Comparison of ENCODE assay signal across 8 cellular contexts in the genomic region with DNA sequence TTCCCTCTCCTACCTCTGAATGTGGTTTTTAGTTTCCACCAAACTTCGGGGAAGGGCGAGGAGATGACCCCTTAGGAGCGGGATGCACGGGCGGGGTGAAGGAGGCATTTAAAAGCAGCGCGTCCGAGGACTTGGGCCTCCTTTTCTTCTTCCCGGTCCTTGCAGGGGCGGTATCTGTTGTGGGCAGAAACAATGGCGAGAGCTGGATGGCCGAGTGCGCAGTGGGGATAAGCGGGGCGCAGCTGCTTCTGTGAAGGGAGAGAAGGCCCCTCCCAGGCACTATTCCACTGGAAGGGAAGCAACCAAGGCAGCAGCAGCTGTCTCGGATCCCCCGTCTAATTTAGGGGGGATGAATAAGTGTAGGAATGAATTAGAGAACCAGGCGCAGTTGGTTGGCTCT. TPM values are rescaled to one million over a fixed set of nuclear protein-coding genes. Genes with fewer than 3 reads are reported as not detected.
DNase-seq lines count a peak whose midpoint lies in the region; ATAC-seq, FAIRE-seq and TF ChIP-seq lines count a peak whose summit lies in the region.

No MANE protein-coding gene starts in this region.

- in situ Hi-C loops in K562 (cut with MboI), result no loop called here

- H3K4me2 ChIP-seq in K562 (ENCODE audit: insufficient read depth, low read length), result peak overlapping the region; percentile 89

- TF ChIP-seq EP300 in K562 (IDR thresholded peaks at IDR 0.05; ENCODE audit: low read length), result no peak; the same call in 1 of the 2 replicates

- H3K9ac ChIP-seq in K562 (ENCODE audit: insufficient read depth in 1 of 2, low read depth in 2 of 2, low read length in 2 of 2), result peak overlapping the region; percentile 83 to 98
- H3K9ac ChIP-seq in rectal smooth muscle tissue (ENCODE audit: low read length), result peak overlapping the region; percentile 43

- peak; percentile 65 for FAIRE-seq in K562 (lab: Jason Lieb, UNC)

- peak overlapping the region; percentile 91 for H3K4me3 ChIP-seq in CD8-positive, alpha-beta memory T cell (ENCODE audit: low read length)
- peak overlapping the region; percentile 89 for H3K4me3 ChIP-seq in RWPE2 (ENCODE audit: severe bottlenecking)
- peak overlapping the region; percentile 81 for H3K4me3 ChIP-seq in K562
- H3K4me3 ChIP-seq in iPS DF 6.9 (ENCODE audit: low read length), result peak overlapping the region; percentile 88
- peak overlapping the region; percentile 68 for H3K4me3 ChIP-seq in rectal smooth muscle tissue (ENCODE audit: low read length)

- H3K4me3 Mint-ChIP-seq in CD8-positive, alpha-beta memory T cell, result peak overlapping the region; percentile 99 to 100 (median 99)

- H3K9me3 ChIP-seq in CD8-positive, alpha-beta memory T cell (ENCODE audit: low read length), result no peaks in the 10 kb centered on the region
- H3K9me3 ChIP-seq in RWPE2 (ENCODE audit: severe bottlenecking) (no peaks in the 10 kb centered on the region), K562 (replicated peaks; ENCODE audit: control insufficient read depth, insufficient read depth, low read depth, low read length) (no peaks in the 10 kb centered on the region), iPS DF 6.9 (ENCODE audit: control insufficient read depth, insufficient read depth, low read length) (no peaks in the 10 kb centered on the region)

- CTCF ChIA-PET in CD8-positive, alpha-beta memory T cell (lab: Charles Lee), result interaction anchor here (1.4 kb wide), 1 partner anchor 45 kb away, joined by 7 read pairs; no protein-coding TSS in a partner anchor
- CTCF ChIA-PET in K562 (lab: Yijun Ruan, JAX; ENCODE audit: low intra/inter-chr PET ratio), result interaction anchor here (0.7 kb wide), 1 partner anchor 117 kb away, joined by 3 read pairs; no protein-coding TSS in a partner anchor

- BruUV-seq in K562 (replicated peaks; lab: Mats Ljungman, UMichigan), result TSS peak; percentile 41

- peaks cover 3 to 55% (median 7%) of the 10 kb centered on the region in 3 donors for H3K36me3 Mint-ChIP-seq in CD8-positive, alpha-beta memory T cell

- peak overlapping the region; percentile 100 for H3K27ac Mint-ChIP-seq in CD8-positive, alpha-beta memory T cell

- peak overlapping the region; percentile 94 for H2AFZ ChIP-seq in K562 (ENCODE audit: low read depth, low read length)

- POLR2A ChIA-PET in CD8-positive, alpha-beta memory T cell (lab: Charles Lee), result interaction anchor here (0.6 to 2.3 kb wide), 2 partner anchors 23 to 45 kb away, joined by 3 to 11 read pairs; no protein-coding TSS in a partner anchor
- POLR2A ChIA-PET in K562 (lab: Yijun Ruan, JAX), result interaction anchor here (0.5 to 1.7 kb wide), 7 partner anchors 11 to 325 kb away, joined by 3 to 4 read pairs (median 3); no protein-coding TSS in a partner anchor

- H3K27me3 Mint-ChIP-seq in CD8-positive, alpha-beta memory T cell, result peaks cover 0 to 3% of the 10 kb centered on the region in 2 donors

- peaks cover 60% of the 10 kb centered on the region for H3K79me2 ChIP-seq in K562 (ENCODE audit: control insufficient read depth, insufficient read depth, low read length)

- peak in 4 of 5 donors; percentile 3 to 51 (median 6) for DNase-seq in CD8-positive, alpha-beta memory T cell
- peak; percentile 47 for DNase-seq in RWPE2 (ENCODE audit: low spot score)
- peak; percentile 48 to 83 (median 58) for DNase-seq in K562 (ENCODE audit: extremely low read depth in 1 of 4, low spot score in 3 of 4)
- DNase-seq in iPS DF 6.9 (ENCODE audit: low read depth, low spot score), result no peak

- peaks cover 42% of the 10 kb centered on the region for H3K4me1 ChIP-seq in CD8-positive, alpha-beta memory T cell (ENCODE audit: insufficient read depth, low read length)
- H3K4me1 ChIP-seq in RWPE2 (ENCODE audit: insufficient read depth, poor library complexity, severe bottlenecking) (peaks cover 19% of the 10 kb centered on the region), K562 (replicated peaks in 1 of 2; ENCODE audit: control insufficient read depth in 2 of 2, insufficient read depth in 2 of 2, low read length in 2 of 2) (peaks cover 0 to 8% of the 10 kb centered on the region in 2 experiments; a peak in 3 of 5 replicates), iPS DF 6.9 (ENCODE audit: control insufficient read depth, insufficient read depth, low read length) (no peaks in the 10 kb centered on the region), rectal smooth muscle tissue (ENCODE audit: control insufficient read depth, insufficient read depth, low read length) (peaks cover 24% of the 10 kb centered on the region)

- 2% methylated on average over 11 of the region's 18 CpGs for WGBS in K562 (ENCODE audit: insufficient coverage, low coverage, missing lambda C conversion rate)
- no CpG with 5 or more reads among the region's 18 CpGs for WGBS in iPS DF 6.9 (ENCODE audit: insufficient coverage, insufficient read length)

- TF ChIP-seq RAD21 in K562 (CRISPR knock-in tag; conservative IDR thresholded peaks at IDR 0.05 in 1 of 2, IDR thresholded peaks at IDR 0.05 in 1 of 2), result no peak

- peaks cover 48 to 57% (median 53%) of the 10 kb centered on the region in 3 donors for H3K4me1 Mint-ChIP-seq in CD8-positive, alpha-beta memory T cell

- H4K20me1 ChIP-seq in K562 (replicated peaks; ENCODE audit: control insufficient read depth, insufficient read depth, low read length), result peaks cover 11% of the 10 kb centered on the region

- no peaks in the 10 kb centered on the region for H3K27me3 ChIP-seq in CD8-positive, alpha-beta memory T cell (ENCODE audit: insufficient read depth, low read length, poor library complexity, severe bottlenecking)
- H3K27me3 ChIP-seq in RWPE2 (ENCODE audit: insufficient read depth, poor library complexity, severe bottlenecking), result no peaks in the 10 kb centered on the region
- no peaks in the 10 kb centered on the region for H3K27me3 ChIP-seq in K562 (ENCODE audit: control insufficient read depth in 2 of 2, insufficient read depth in 2 of 2, low read length in 2 of 2)
- no peaks in the 10 kb centered on the region for H3K27me3 ChIP-seq in iPS DF 6.9 (ENCODE audit: control insufficient read depth, insufficient read depth, low read length)
- H3K27me3 ChIP-seq in rectal smooth muscle tissue (ENCODE audit: control insufficient read depth, insufficient read depth, low read length), result no peaks in the 10 kb centered on the region

- no peak for TF ChIP-seq CTCF in RWPE2 (IDR thresholded peaks at IDR 0.05; ENCODE audit: poor library complexity, severe bottlenecking)
- TF ChIP-seq CTCF in K562 (IDR thresholded peaks at IDR 0.05 in 2 of 3, conservative IDR thresholded peaks at IDR 0.05 in 1 of 3; ENCODE audit: insufficient read depth in 2 of 3, low read depth in 1 of 3, low read length in 3 of 3), result no peak

- H3K9me3 Mint-ChIP-seq in CD8-positive, alpha-beta memory T cell, result no peaks in the 10 kb centered on the region

- H3K9me1 ChIP-seq in K562 (ENCODE audit: control insufficient read depth, insufficient read depth, low read length), result no peaks in the 10 kb centered on the region

- no peaks in the 10 kb centered on the region for H3K36me3 ChIP-seq in CD8-positive, alpha-beta memory T cell (ENCODE audit: insufficient read depth, low read length)
- H3K36me3 ChIP-seq in RWPE2 (ENCODE audit: low read depth) (peaks cover 34% of the 10 kb centered on the region), K562 (ENCODE audit: control insufficient read depth, insufficient read depth, low read length) (peaks cover 33% of the 10 kb centered on the region), iPS DF 6.9 (ENCODE audit: control insufficient read depth, insufficient read depth, low read length) (no peaks in the 10 kb centered on the region; the same call in 1 of the 2 replicates), rectal smooth muscle tissue (ENCODE audit: control insufficient read depth, insufficient read depth, low read length) (no peaks in the 10 kb centered on the region)

- TF ChIP-seq POLR2A in K562 (conservative IDR thresholded peaks at IDR 0.05), result no peak

- intact Hi-C loops in K562 (cut with micrococcal nuclease), result loop anchor here (5.0 to 10.0 kb wide), 2 partner anchors 177 to 620 kb away; partner anchors contain the start of gene GAB1

- H3K27ac ChIP-seq in CD8-positive, alpha-beta memory T cell (ENCODE audit: low read depth, low read length), result peak overlapping the region; percentile 98
- H3K27ac ChIP-seq in RWPE2 (ENCODE audit: poor library complexity, severe bottlenecking) (peak overlapping the region; percentile 87), K562 (ENCODE audit: extremely low read depth, low read depth, low read length) (peak overlapping the region; percentile 87), iPS DF 6.9 (ENCODE audit: low read length) (no peak overlapping the region), rectal smooth muscle tissue (ENCODE audit: low read depth, low read length) (peak overlapping the region; percentile 99)

- peak; percentile 9 for ATAC-seq in HG02852 (IDR thresholded peaks at IDR 0.05; ENCODE audit: unreplicated experiment)
- ATAC-seq in RWPE2 (ENCODE audit: low read depth), result peak; percentile 30
- peak; percentile 74 for ATAC-seq in K562
- ATAC-seq in HG03108 (IDR thresholded peaks at IDR 0.05; ENCODE audit: unreplicated experiment), result no peak
- no peak for ATAC-seq in GM18909 (IDR thresholded peaks at IDR 0.05; ENCODE audit: poor library complexity, unreplicated experiment)

TF ChIP-seq in K562, 482 proteins besides CTCF, POLR2A, EP300 and RAD21 (continues in another document):
- TF ChIP-seq RBBP5 (IDR thresholded peaks at IDR 0.05; ENCODE audit: borderline replicate concordance, insufficient read depth, low read length, poor library complexity, severe bottlenecking) (no peak), ZNF12 (CRISPR knock-in tag; IDR thresholded peaks at IDR 0.05) (no peak)

RNA-seq across cellular contexts. Expression of gene SMARCA5, which starts 0.9 kb away (rescaled TPM):
- total RNA-seq in CD8-positive, alpha-beta memory T cell, result 10 to 100 TPM; 63.4 to 64.5 TPM
- 36.3 TPM for polyA plus RNA-seq in CD8-positive, alpha-beta memory T cell
- 19.4 and 76.5 TPM in 2 replicates for total RNA-seq in K562 (2011; cell fraction: chromatin; rRNA removed; ENCODE audit: low replicate concordance)
- total RNA-seq in K562 (2011; cell fraction: nucleolus; rRNA removed), result 6.5 and 9.9 TPM in 2 replicates
- 15.4 and 27.3 TPM in 2 replicates for total RNA-seq in K562 (2011; cell fraction: nucleoplasm; rRNA removed)
- total RNA-seq in K562 (2014; rRNA removed) (32.1 and 34.6 TPM in 2 replicates), K562 (2014; rRNA removed; fragmentation: Illumina TruSeq; extraction: Trizol) (57.8 and 61.6 TPM in 2 replicates), K562 (2015; rRNA removed; fragmentation: Illumina TruSeq; extraction: Trizol) (48.0 and 50.4 TPM in 2 replicates), K562 (2021) (43.3 and 46.1 TPM in 2 replicates)
- polyA plus RNA-seq in K562 (2011; rRNA removed) (18.2 and 25.8 TPM in 2 replicates), K562 (2014; fragmentation: Illumina TruSeq; extraction: Trizol) (35.1 and 39.7 TPM in 2 replicates), K562 (2014; fragmentation: Nextera tagmentation; extraction: Ambion mirVana) (10 to 100 TPM; 21.6 to 23.1 TPM), K562 (2014; rRNA removed) (26.5 and 31.6 TPM in 2 replicates)
- 6.8 and 8.0 TPM in 2 replicates for polyA plus RNA-seq in K562 (2011; cell fraction: cytosol; rRNA removed)
- polyA plus RNA-seq in K562 (2011; cell fraction: nucleus; rRNA removed), result 9.8 and 10.1 TPM in 2 replicates
- 31.0 and 55.8 TPM in 2 replicates for polyA plus RNA-seq in K562 (2012)
- polyA minus RNA-seq in K562 (2011; rRNA and poly(A)+ RNA removed), result 55.9 and 65.5 TPM in 2 replicates
- 23.4 and 27.0 TPM in 2 replicates for polyA minus RNA-seq in K562 (2011; cell fraction: cytosol; rRNA and poly(A)+ RNA removed)
- polyA minus RNA-seq in K562 (2011; cell fraction: nucleus; rRNA and poly(A)+ RNA removed), result 21.0 and 37.7 TPM in 2 replicates

Comparison
In these comparisons a context has a peak if more than half of its experiments do, and no peak if none do; other contexts are left out.
1. ATAC-seq: peak in HG02852 (single experiment), RWPE2 (single experiment) and K562 (single experiment); none in HG03108 (single experiment) and GM18909 (single experiment).
2. Peak in every context shown above with its lines, with median percentiles within 50 percentile points of each other: H3K4me3 ChIP-seq.